Comparison of ENCODE assay signal across 20 cellular contexts in genomic region chr7:20735346-20736065, GRCh38. TPM values are rescaled to one million over a fixed set of nuclear protein-coding genes. Genes with fewer than 3 reads are reported as not detected.
"Had no signal": no experiment of that assay in that cellular context is flagged by ENCODE, and none has a peak within 500 bp of the region (broad histone marks: within the 10 kb centered on the region; RNA-seq: fewer than 3 reads in every experiment).

No MANE protein-coding gene starts in this region.

- H3K4me1 ChIP-seq: esophagus muscularis mucosa, gastrocnemius medialis, left lung, right atrium auricular region, sigmoid colon, testis, tibial nerve had no signal

- H3K9me3 ChIP-seq: esophagus muscularis mucosa, gastrocnemius medialis, left lung, neutrophil, right atrium auricular region, sigmoid colon, testis, tibial nerve had no signal

- DNase-seq: effector CD4-positive, alpha-beta T cell; gastrocnemius medialis; glutamatergic neuron; islet precursor cell; left lung; naive thymus-derived CD4-positive, alpha-beta T cell; posterior cingulate gyrus; sigmoid colon; stimulated activated CD4-positive, alpha-beta T cell treated with anti-CD3 and anti-CD28 coated beads, Interleukin-2, amount 100 ng/mL, for 24 hours; stimulated activated CD4-positive, alpha-beta T cell treated with anti-CD3 and anti-CD28 coated beads, Interleukin-4, amount 100 ng/mL, for 4 hours; stimulated activated naive B cell treated with anti-CD40 and anti-IgM and Interleukin-4, amounts not matched to agents 10 μg/mL and 1 μg/mL and 100 μg/mL, for 72 hours; stimulated activated naive CD8-positive, alpha-beta T cell treated with anti-CD3 and anti-CD28 coated beads, Interleukin-15, amount 100 ng/mL, for 72 hours; testis had no signal

- H3K36me3 ChIP-seq: esophagus muscularis mucosa, gastrocnemius medialis, left lung, neutrophil, right atrium auricular region, sigmoid colon, tibial nerve had no signal

- H3K27me3 ChIP-seq: esophagus muscularis mucosa, gastrocnemius medialis, left lung, neutrophil, right atrium auricular region, sigmoid colon, testis, tibial nerve had no signal

- H3K27ac ChIP-seq: coronary artery, epithelial cell of prostate, esophagus muscularis mucosa, gastrocnemius medialis, left lung, neutrophil, right atrium auricular region, sigmoid colon, testis, tibial nerve had no signal

- H3K4me3 ChIP-seq: coronary artery, esophagus muscularis mucosa, gastrocnemius medialis, left lung, right atrium auricular region, sigmoid colon, skin epidermis, testis, tibial nerve had no signal

- ATAC-seq: gastrocnemius medialis; left lung; naive thymus-derived CD4-positive, alpha-beta T cell; stimulated activated naive B cell treated with anti-CD40 and anti-IgM and Interleukin-4, amounts not matched to agents 10 μg/mL and 1 μg/mL and 100 μg/mL, for 72 hours; stimulated activated naive CD8-positive, alpha-beta T cell treated with anti-CD3 and anti-CD28 coated beads, Interleukin-15, amount 100 ng/mL, for 72 hours had no signal

RNA-seq across cellular contexts. Expression of gene SP8, which starts 51.2 kb away (rescaled TPM):
- polyA plus RNA-seq: naive thymus-derived CD4-positive, alpha-beta T cell; sigmoid colon had no signal
